In genomic region chr6:92270365-92270764, GRCh38 we compare ENCODE assay signal across 29 cellular contexts.
"Had no signal": no experiment of that assay in that cellular context is flagged by ENCODE, and none has a peak within 500 bp of the region (broad histone marks: within the 10 kb centered on the region; RNA-seq: fewer than 3 reads in every experiment).

No MANE protein-coding gene starts in this region.

- H3K36me3 Mint-ChIP-seq: stimulated activated effector memory CD8-positive, alpha-beta T cell treated with anti-CD3 and anti-CD28 coated beads, Interleukin-12 subunit alpha, Interleukin-12 subunit beta, amount 100 ng/mL, for 72 hours; stimulated activated memory B cell treated with anti-CD40 and anti-IgM and Interleukin-4, amounts not matched to agents 10 μg/mL and 1 μg/mL and 100 μg/mL, for 72 hours; stimulated activated naive B cell treated with anti-CD40 and anti-IgM and Interleukin-4, amounts not matched to agents 10 μg/mL and 1 μg/mL and 100 μg/mL, for 72 hours; type B pancreatic cell had no signal

- H3K4me1 Mint-ChIP-seq: stimulated activated effector memory CD8-positive, alpha-beta T cell treated with anti-CD3 and anti-CD28 coated beads, Interleukin-12 subunit alpha, Interleukin-12 subunit beta, amount 100 ng/mL, for 72 hours; stimulated activated memory B cell treated with anti-CD40 and anti-IgM and Interleukin-4, amounts not matched to agents 10 μg/mL and 1 μg/mL and 100 μg/mL, for 72 hours; stimulated activated naive B cell treated with anti-CD40 and anti-IgM and Interleukin-4, amounts not matched to agents 10 μg/mL and 1 μg/mL and 100 μg/mL, for 72 hours; stimulated activated naive CD8-positive, alpha-beta T cell treated with anti-CD3 and anti-CD28 coated beads, Interleukin-15, amount 100 ng/mL, for 72 hours had no signal

- H3K27ac ChIP-seq: stomach, suprapubic skin, testis, thoracic aorta, thyroid gland, tibial artery, tibial nerve, transverse colon, upper lobe of left lung, upper lobe of right lung, uterus, vagina had no signal

- DNase-seq: stimulated activated CD4-positive, alpha-beta T cell treated with anti-CD3 and anti-CD28 coated beads, Interleukin-2, amount 100 ng/mL, for 48 hours; stimulated activated CD4-positive, alpha-beta T cell treated with anti-CD3 and anti-CD28 coated beads, Interleukin-4, amount 100 ng/mL, for 1 hour; stimulated activated CD4-positive, alpha-beta T cell treated with anti-CD3 and anti-CD28 coated beads, Interleukin-4, amount 100 ng/mL, for 24 hours; stimulated activated CD4-positive, alpha-beta T cell treated with anti-CD3 and anti-CD28 coated beads, Interleukin-4, amount 100 ng/mL, for 4 hours; stimulated activated CD8-positive, alpha-beta memory T cell treated with anti-CD3 and anti-CD28 coated beads, Interleukin-4, amount 100 ng/mL, for 48 hours; stimulated activated naive B cell treated with anti-CD40 and anti-IgM and Interleukin-4, amounts not matched to agents 10 μg/mL and 1 μg/mL and 100 μg/mL, for 72 hours; stimulated activated naive CD4-positive, alpha-beta T cell; stimulated activated naive CD4-positive, alpha-beta T cell treated with Interleukin-2 at 50 U/mL for 16 hours; stimulated activated naive CD8-positive, alpha-beta T cell treated with anti-CD3 and anti-CD28 coated beads, Interleukin-15, amount 100 ng/mL, for 72 hours; stimulated activated naive CD8-positive, alpha-beta T cell treated with anti-CD3 and anti-CD28 coated beads, Interleukin-15, Interleukin-2, amounts not matched to agents 100 U/mL and 50 U/mL, for 24 hours; stomach; substantia nigra; testis; thyroid gland; tibial artery; transverse colon; trophoblast cell; upper lobe of left lung; upper lobe of right lung; uterus had no signal

- H3K4me1 ChIP-seq: stomach, suprapubic skin, testis, thyroid gland, tibial artery, tibial nerve, transverse colon, upper lobe of left lung, upper lobe of right lung, uterus, vagina had no signal

- H3K27ac Mint-ChIP-seq: stimulated activated effector memory CD8-positive, alpha-beta T cell treated with anti-CD3 and anti-CD28 coated beads, Interleukin-12 subunit alpha, Interleukin-12 subunit beta, amount 100 ng/mL, for 72 hours; stimulated activated memory B cell treated with anti-CD40 and anti-IgM and Interleukin-4, amounts not matched to agents 10 μg/mL and 1 μg/mL and 100 μg/mL, for 72 hours; stimulated activated naive B cell treated with anti-CD40 and anti-IgM and Interleukin-4, amounts not matched to agents 10 μg/mL and 1 μg/mL and 100 μg/mL, for 72 hours; stimulated activated naive CD8-positive, alpha-beta T cell treated with anti-CD3 and anti-CD28 coated beads, Interleukin-15, amount 100 ng/mL, for 72 hours; stimulated activated naive CD8-positive, alpha-beta T cell treated with anti-CD3 and anti-CD28 coated beads, Interleukin-15, Interleukin-2, amounts not matched to agents 100 ng/mL and 50 ng/mL, for 24 hours; type B pancreatic cell had no signal

- H3K27me3 Mint-ChIP-seq: stimulated activated memory B cell treated with anti-CD40 and anti-IgM and Interleukin-4, amounts not matched to agents 10 μg/mL and 1 μg/mL and 100 μg/mL, for 72 hours; stimulated activated naive B cell treated with anti-CD40 and anti-IgM and Interleukin-4, amounts not matched to agents 10 μg/mL and 1 μg/mL and 100 μg/mL, for 72 hours; stimulated activated naive CD8-positive, alpha-beta T cell treated with anti-CD3 and anti-CD28 coated beads, Interleukin-15, amount 100 ng/mL, for 72 hours; stimulated activated naive CD8-positive, alpha-beta T cell treated with anti-CD3 and anti-CD28 coated beads, Interleukin-15, Interleukin-2, amounts not matched to agents 100 ng/mL and 50 ng/mL, for 24 hours; type B pancreatic cell had no signal

- H3K9me3 Mint-ChIP-seq: type B pancreatic cell had no signal

- H3K36me3 ChIP-seq: stomach, suprapubic skin, thoracic aorta, thyroid gland, tibial artery, tibial nerve, transverse colon, upper lobe of left lung, upper lobe of right lung, uterus, vagina had no signal

- H3K27me3 ChIP-seq: stomach, suprapubic skin, testis, thyroid gland, tibial artery, tibial nerve, transverse colon, upper lobe of left lung, upper lobe of right lung, uterus, vagina had no signal

- H3K4me3 Mint-ChIP-seq: stimulated activated effector memory CD8-positive, alpha-beta T cell treated with anti-CD3 and anti-CD28 coated beads, Interleukin-12 subunit alpha, Interleukin-12 subunit beta, amount 100 ng/mL, for 72 hours; stimulated activated memory B cell treated with anti-CD40 and anti-IgM and Interleukin-4, amounts not matched to agents 10 μg/mL and 1 μg/mL and 100 μg/mL, for 72 hours; stimulated activated naive B cell treated with anti-CD40 and anti-IgM and Interleukin-4, amounts not matched to agents 10 μg/mL and 1 μg/mL and 100 μg/mL, for 72 hours; stimulated activated naive CD8-positive, alpha-beta T cell treated with anti-CD3 and anti-CD28 coated beads, Interleukin-15, amount 100 ng/mL, for 72 hours; stimulated activated naive CD8-positive, alpha-beta T cell treated with anti-CD3 and anti-CD28 coated beads, Interleukin-15, Interleukin-2, amounts not matched to agents 100 ng/mL and 50 ng/mL, for 24 hours; type B pancreatic cell had no signal

- ATAC-seq: stimulated activated effector memory CD8-positive, alpha-beta T cell treated with anti-CD3 and anti-CD28 coated beads, Interleukin-12 subunit alpha, Interleukin-12 subunit beta, amount 100 ng/mL, for 72 hours; stimulated activated memory B cell treated with anti-CD40 and anti-IgM and Interleukin-4, amounts not matched to agents 10 μg/mL and 1 μg/mL and 100 μg/mL, for 72 hours; stimulated activated naive B cell treated with anti-CD40 and anti-IgM and Interleukin-4, amounts not matched to agents 10 μg/mL and 1 μg/mL and 100 μg/mL, for 72 hours; stimulated activated naive CD8-positive, alpha-beta T cell treated with anti-CD3 and anti-CD28 coated beads, Interleukin-15, amount 100 ng/mL, for 72 hours; stimulated activated naive CD8-positive, alpha-beta T cell treated with anti-CD3 and anti-CD28 coated beads, Interleukin-15, Interleukin-2, amounts not matched to agents 100 U/mL and 50 U/mL, for 24 hours; upper lobe of right lung had no signal

- FAIRE-seq: urothelium cell line had no signal

- H3K4me3 ChIP-seq: stomach, suprapubic skin, testis, thoracic aorta, thyroid gland, tibial artery, tibial nerve, transverse colon, upper lobe of left lung, upper lobe of right lung, uterus, vagina had no signal

- H3K9me3 ChIP-seq: stomach, suprapubic skin, testis, thoracic aorta, thyroid gland, tibial artery, tibial nerve, transverse colon, upper lobe of left lung, upper lobe of right lung, uterus, vagina had no signal
